Comparison of ENCODE assay signal across 10 cellular contexts in the genomic region with DNA sequence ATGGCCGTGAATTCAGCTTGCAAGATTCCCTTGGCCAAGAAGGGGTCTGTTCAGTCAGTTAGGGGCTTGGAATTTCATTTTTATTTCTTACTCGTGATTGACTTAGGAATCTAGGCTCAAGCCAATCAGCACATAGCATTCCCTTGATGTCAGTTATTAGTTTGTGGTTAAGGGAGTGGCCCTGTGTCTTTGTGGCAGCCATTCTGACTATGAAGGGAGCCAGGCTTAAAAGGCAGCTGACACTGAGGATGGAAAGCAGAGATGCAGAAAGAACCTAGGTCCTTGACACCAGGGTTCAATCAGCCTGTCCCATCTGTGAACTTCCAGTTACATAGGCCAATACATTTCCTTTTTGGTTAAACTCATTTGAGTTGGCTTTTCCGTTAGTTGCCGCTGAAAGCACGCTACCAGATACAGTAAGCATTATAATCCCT. TPM values are rescaled to one million over a fixed set of nuclear protein-coding genes. Genes with fewer than 3 reads are reported as not detected.
DNase-seq lines count a peak whose midpoint lies in the region; TF ChIP-seq lines count a peak whose summit lies in the region.
"Had no signal": no experiment of that assay in that cellular context is flagged by ENCODE, and none has a peak within 500 bp of the region (broad histone marks: within the 10 kb centered on the region; RNA-seq: fewer than 3 reads in every experiment).

No MANE protein-coding gene starts in this region.

- H3K4me3 Mint-ChIP-seq in chondrocyte (ENCODE audit: unreplicated experiment) (no peak overlapping the region), nephron progenitor cell (no peak overlapping the region)
- H3K4me3 Mint-ChIP-seq: activated T-cell treated with anti-CD3 and anti-CD28 coated beads, Interleukin-2, amount 50 U/mL, for 24 hours; H9 had no signal

- peak overlapping the region; percentile 49 for H3K27ac Mint-ChIP-seq in chondrocyte (ENCODE audit: unreplicated experiment)
- no peak overlapping the region for H3K27ac Mint-ChIP-seq in nephron progenitor cell
- H3K27ac Mint-ChIP-seq: activated T-cell treated with anti-CD3 and anti-CD28 coated beads, Interleukin-2, amount 50 U/mL, for 24 hours had no signal

- H3K27me3 ChIP-seq in H7 (ENCODE audit: control insufficient read depth, insufficient read depth, low read length): no peaks in the 10 kb centered on the region

- H3K36me3 Mint-ChIP-seq in chondrocyte (ENCODE audit: low read depth) (no peaks in the 10 kb centered on the region), nephron progenitor cell (ENCODE audit: low read depth) (no peaks in the 10 kb centered on the region)

- H3K27me3 Mint-ChIP-seq in chondrocyte (ENCODE audit: low read depth) (no peaks in the 10 kb centered on the region), nephron progenitor cell (ENCODE audit: low read depth, poor library complexity) (peaks cover 5% of the 10 kb centered on the region)

- DNase-seq in GM04503 (ENCODE audit: low read depth) (peak; percentile 55), NCI-H524 (lab: John Stamatoyannopoulos, UW) (peak; percentile 11 to 66), chondrocyte (ENCODE audit: low spot score) (no peak), renal cortical epithelial cell (ENCODE audit: low read depth) (peak; percentile 54), H7 (no peak), cerebellum (ENCODE audit: low spot score) (no peak), activated gamma-delta T cell (lab: John Stamatoyannopoulos, UW) (no peak), nephron progenitor cell (no peak)
- DNase-seq: activated T-cell treated with anti-CD3 and anti-CD28 coated beads, Interleukin-2, amount 50 U/mL, for 24 hours; H9 had no signal

- H3K36me3 ChIP-seq in H7 (replicated peaks; ENCODE audit: control insufficient read depth, insufficient read depth, low read length): no peaks in the 10 kb centered on the region

- peaks cover 52% of the 10 kb centered on the region for H3K4me1 Mint-ChIP-seq in chondrocyte (ENCODE audit: low read depth)
- H3K4me1 Mint-ChIP-seq in nephron progenitor cell: peaks cover 32% of the 10 kb centered on the region

- no peaks in the 10 kb centered on the region for H3K9me3 Mint-ChIP-seq in chondrocyte (ENCODE audit: low read depth)
- H3K9me3 Mint-ChIP-seq in nephron progenitor cell: peaks cover 4% of the 10 kb centered on the region
- H3K9me3 Mint-ChIP-seq: H9 had no signal

- TF ChIP-seq CTCF in chondrocyte (IDR thresholded peaks at IDR 0.05) (no peak), nephron progenitor cell (IDR thresholded peaks at IDR 0.05) (no peak)

- H3K4me3 ChIP-seq in H7 (ENCODE audit: insufficient read depth, low read depth, low read length): no peak overlapping the region

RNA-seq across cellular contexts. Expression of gene MCUR1, which starts 48.1 kb away (rescaled TPM):
- 18.8 to 31.7 TPM (median 28.7 TPM) in 3 replicates for total RNA-seq in chondrocyte
- total RNA-seq in renal cortical epithelial cell: 11.6 and 12.0 TPM in 2 replicates
- total RNA-seq in H7 (2014; rRNA removed; shearing (Covaris generic)): 16.0 and 21.4 TPM in 2 replicates
- total RNA-seq in cerebellum: 15.4 TPM

RNA-seq across cellular contexts. Expression of gene RANBP9, which starts 54.6 kb away (rescaled TPM):
- total RNA-seq in chondrocyte (53.0 to 72.0 TPM (median 71.8 TPM) in 3 replicates), renal cortical epithelial cell (23.1 and 57.0 TPM in 2 replicates), cerebellum (46.8 TPM)
- total RNA-seq in H7 (2014; rRNA removed; shearing (Covaris generic)): 23.6 and 30.7 TPM in 2 replicates

Comparison
In these comparisons a context has a peak if more than half of its experiments do, and no peak if none do; other contexts are left out.
1. DNase-seq: peak in GM04503 (single experiment), NCI-H524 (2 of 2) and renal cortical epithelial cell (single experiment); none in chondrocyte (single experiment), H7 (single experiment), cerebellum (single experiment), activated gamma-delta T cell (single experiment) and nephron progenitor cell (single experiment).